Comparison of ENCODE assay signal across 9 cellular contexts in the genomic region with DNA sequence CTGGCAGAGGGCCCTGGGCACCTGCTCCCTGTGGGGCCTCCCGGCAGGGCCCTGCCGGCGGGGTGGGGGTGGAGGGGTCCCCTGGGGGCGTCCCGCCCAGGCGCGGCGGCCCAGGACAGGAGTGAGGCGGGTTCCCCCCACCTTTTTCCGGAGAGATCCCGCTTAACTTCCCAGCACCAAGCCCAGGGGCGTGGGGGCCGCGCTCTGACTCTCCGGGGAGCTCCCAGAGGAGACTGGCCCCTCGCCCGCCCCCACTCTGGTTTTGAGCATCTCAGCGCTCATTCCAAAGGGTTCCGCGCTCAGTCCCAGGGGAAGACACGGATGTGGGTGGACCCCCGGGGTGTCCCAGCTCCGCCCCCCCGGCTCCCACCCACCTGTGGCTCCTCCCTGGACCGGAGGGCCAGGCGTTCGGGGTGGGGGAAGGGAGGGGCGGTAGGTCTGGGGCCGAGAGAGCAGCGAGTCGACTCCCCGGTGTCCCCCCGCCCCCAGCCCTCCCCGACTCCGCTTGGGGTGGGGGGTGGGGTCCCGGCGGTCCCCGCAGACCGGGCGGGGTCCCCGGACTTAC. TPM values are rescaled to one million over a fixed set of nuclear protein-coding genes. Genes with fewer than 3 reads are reported as not detected.
DNase-seq lines count a peak whose midpoint lies in the region; ATAC-seq, FAIRE-seq and TF ChIP-seq lines count a peak whose summit lies in the region.
"Had no signal": no experiment of that assay in that cellular context is flagged by ENCODE, and none has a peak within 500 bp of the region (broad histone marks: within the 10 kb centered on the region; RNA-seq: fewer than 3 reads in every experiment).

No MANE protein-coding gene starts in this region.

- peak overlapping the region; percentile 55 for H3K4me3 Mint-ChIP-seq in mesothelial cell of epicardium
- H3K4me3 Mint-ChIP-seq in activated CD4-positive, alpha-beta T cell treated with anti-CD3 and anti-CD28 coated beads, Interleukin-2, amount 10 ng/mL, durations not matched to agents 7 days and 5 days = no peak overlapping the region

- intact Hi-C loops in Right ventricle myocardium inferior (cut with DNase I) = no loop called here
- intact Hi-C loops in Right ventricle myocardium superior (cut with DNase I) = no loop called here
- intact Hi-C loops in aorta (cut with DNase I) = no loop called here

- FAIRE-seq in bronchial epithelial cell (lab: Jason Lieb, UNC) = no peak

- H3K4me3 ChIP-seq in bronchial epithelial cell (ENCODE audit: low read depth, low read length) = peak overlapping the region; percentile 27
- peak overlapping the region; percentile 42 to 49 for H3K4me3 ChIP-seq in aorta (ENCODE audit: low read length in 2 of 2)

- H3K4me1 Mint-ChIP-seq in mesothelial cell of epicardium = peaks cover 10% of the 10 kb centered on the region
- H3K4me1 Mint-ChIP-seq in activated CD4-positive, alpha-beta T cell treated with anti-CD3 and anti-CD28 coated beads, Interleukin-2, amount 10 ng/mL, durations not matched to agents 7 days and 5 days = peaks cover 5% of the 10 kb centered on the region

- H3K36me3 ChIP-seq in bronchial epithelial cell (ENCODE audit: control insufficient read depth, insufficient read depth, low read length) = no peaks in the 10 kb centered on the region
- H3K36me3 ChIP-seq in aorta (ENCODE audit: control insufficient read depth in 1 of 2, insufficient read depth in 2 of 2, low read length in 1 of 2) = no peaks in the 10 kb centered on the region

- ATAC-seq in Right ventricle myocardium inferior = no peak
- no peak for ATAC-seq in Right ventricle myocardium superior (ENCODE audit: poor library complexity)
- ATAC-seq in aorta (ENCODE audit: low FRiP score) = no peak
- ATAC-seq in GM21526 (IDR thresholded peaks at IDR 0.05; ENCODE audit: low FRiP score, unreplicated experiment) = no peak

- WGBS in aorta, 2 donors = 1% methylated on average over 26 to 41 of the region's 41 CpGs

- H3K27me3 Mint-ChIP-seq in mesothelial cell of epicardium (ENCODE audit: low read depth) = peaks cover 13% of the 10 kb centered on the region
- peaks cover 6% of the 10 kb centered on the region for H3K27me3 Mint-ChIP-seq in activated CD4-positive, alpha-beta T cell treated with anti-CD3 and anti-CD28 coated beads, Interleukin-2, amount 10 ng/mL, durations not matched to agents 7 days and 5 days

- peaks cover 7% of the 10 kb centered on the region for H3K27me3 ChIP-seq in bronchial epithelial cell (ENCODE audit: control insufficient read depth, insufficient read depth, low read length)
- no peaks in the 10 kb centered on the region for H3K27me3 ChIP-seq in aorta (ENCODE audit: control insufficient read depth in 1 of 2, insufficient read depth in 2 of 2, low read length in 1 of 2)

- H3K9me3 Mint-ChIP-seq in mesothelial cell of epicardium = no peaks in the 10 kb centered on the region
- H3K9me3 Mint-ChIP-seq in activated CD4-positive, alpha-beta T cell treated with anti-CD3 and anti-CD28 coated beads, Interleukin-2, amount 10 ng/mL, durations not matched to agents 7 days and 5 days = no peaks in the 10 kb centered on the region

- POLR2A ChIA-PET in activated CD4-positive, alpha-beta T cell treated with anti-CD3 and anti-CD28 coated beads, Interleukin-2, amount 10 ng/mL, durations not matched to agents 7 days and 5 days (lab: Charles Lee) = no interaction called here

- H3K9me3 ChIP-seq in aorta (ENCODE audit: control insufficient read depth, low read length) = no peaks in the 10 kb centered on the region

- CTCF ChIA-PET in activated CD4-positive, alpha-beta T cell treated with anti-CD3 and anti-CD28 coated beads, Interleukin-2, amount 10 ng/mL, durations not matched to agents 7 days and 5 days (lab: Charles Lee) = no interaction called here

- no peak overlapping the region for H3K27ac Mint-ChIP-seq in mesothelial cell of epicardium
- no peak overlapping the region for H3K27ac Mint-ChIP-seq in activated CD4-positive, alpha-beta T cell treated with anti-CD3 and anti-CD28 coated beads, Interleukin-2, amount 10 ng/mL, durations not matched to agents 7 days and 5 days

- DNase-seq in Right ventricle myocardium inferior (ENCODE audit: missing footprints) (peak; percentile 65), Right ventricle myocardium superior (no peak), bronchial epithelial cell (ENCODE audit: low read depth) (no peak), mesothelial cell of epicardium (ENCODE audit: low spot score in 2 of 2, unreplicated experiment in 2 of 2) (peak in 1 of 2 experiments; percentile 56), aorta (peak; percentile 45 to 77), HT-29 (ENCODE audit: low spot score) (no peak)
- DNase-seq in activated CD4-positive, alpha-beta T cell treated with anti-CD3 and anti-CD28 coated beads, Interleukin-2, amount 10 ng/mL, durations not matched to agents 7 days and 5 days = no peak
- DNase-seq: amniotic stem cell had no signal

- no peak overlapping the region for H3K27ac ChIP-seq in aorta (ENCODE audit: low read depth in 1 of 2, low read length in 2 of 2)

- H3K4me1 ChIP-seq in aorta (ENCODE audit: control insufficient read depth in 1 of 2, insufficient read depth in 2 of 2, low read length in 2 of 2) = no peaks in the 10 kb centered on the region

- no peaks in the 10 kb centered on the region for H3K36me3 Mint-ChIP-seq in mesothelial cell of epicardium
- no peaks in the 10 kb centered on the region for H3K36me3 Mint-ChIP-seq in activated CD4-positive, alpha-beta T cell treated with anti-CD3 and anti-CD28 coated beads, Interleukin-2, amount 10 ng/mL, durations not matched to agents 7 days and 5 days (ENCODE audit: low read depth)

- TF ChIP-seq CTCF in bronchial epithelial cell (IDR thresholded peaks at IDR 0.05; ENCODE audit: insufficient read depth, low read length, severe bottlenecking) (no peak), mesothelial cell of epicardium (IDR thresholded peaks at IDR 0.05; ENCODE audit: unreplicated experiment) (no peak)

RNA-seq across cellular contexts. Expression of gene C2CD4C, which starts 0.4 kb away (rescaled TPM):
- total RNA-seq in Right ventricle myocardium inferior = 1.0 TPM
- 1.7 TPM for total RNA-seq in Right ventricle myocardium superior
- 0.26 TPM in 2 replicates for total RNA-seq in bronchial epithelial cell
- 7.8 to 8.1 TPM (median 7.9 TPM) in 3 replicates for total RNA-seq in mesothelial cell of epicardium
- total RNA-seq in aorta = 1 to 10 TPM in 1 of 2 donors, under 1 TPM in 1; 0.88 to 1.1 TPM
- polyA plus RNA-seq in aorta = not detected
- total RNA-seq in activated CD4-positive, alpha-beta T cell treated with anti-CD3 and anti-CD28 coated beads, Interleukin-2, amount 10 ng/mL, durations not matched to agents 7 days and 5 days = not detected
- total RNA-seq in HT-29 (2014; rRNA removed; shearing (Covaris generic)) = 0.58 TPM in 1 of 2 replicates, not detected in the other

RNA-seq across cellular contexts. Expression of gene SHC2, which starts 52.3 kb away (rescaled TPM):
- total RNA-seq in Right ventricle myocardium inferior (10.7 TPM), Right ventricle myocardium superior (8.8 TPM), bronchial epithelial cell (under 0.01 and 0.51 TPM in 2 replicates), mesothelial cell of epicardium (85.1 to 91.0 TPM (median 86.4 TPM) in 3 replicates), aorta (10 to 100 TPM in 1 of 2 donors, 1 to 10 TPM in 1; 9.7 to 31.4 TPM)
- polyA plus RNA-seq in aorta = 10 to 100 TPM in 1 of 2 donors, 1 to 10 TPM in 1; 7.3 to 10.9 TPM
- total RNA-seq in activated CD4-positive, alpha-beta T cell treated with anti-CD3 and anti-CD28 coated beads, Interleukin-2, amount 10 ng/mL, durations not matched to agents 7 days and 5 days = not detected
- 0.29 TPM in 1 of 2 replicates, not detected in the other for total RNA-seq in HT-29 (2014; rRNA removed; shearing (Covaris generic))

Comparison
In these comparisons a context has a peak if more than half of its experiments do, and no peak if none do; other contexts are left out.
1. DNase-seq: peak in Right ventricle myocardium inferior (single experiment) and aorta (2 of 2); none in Right ventricle myocardium superior (single experiment), bronchial epithelial cell (single experiment), activated CD4-positive, alpha-beta T cell treated with anti-CD3 and anti-CD28 coated beads, Interleukin-2, amount 10 ng/mL, durations not matched to agents 7 days and 5 days (single experiment) and HT-29 (single experiment).